In genomic region chr7:150311711-150312110, GRCh38 we compare ENCODE assay signal across 1 cellular context.
TF ChIP-seq lines count a peak whose summit lies in the region.

No MANE protein-coding gene starts in this region.

TF ChIP-seq in H1, 55 proteins besides CTCF, POLR2A, EP300 and RAD21:
- TF ChIP-seq PHF8 (conservative IDR thresholded peaks at IDR 0.05; ENCODE audit: low read depth, low read length), result no peak
- no peak for TF ChIP-seq BRCA1 (IDR thresholded peaks at IDR 0.05; ENCODE audit: low read depth, low read length)
- TF ChIP-seq CHD7 (IDR thresholded peaks at IDR 0.05; ENCODE audit: insufficient replicate concordance, low read length), result no peak
- TF ChIP-seq KDM1A (IDR thresholded peaks at IDR 0.05; ENCODE audit: borderline replicate concordance, low read length), result no peak
- no peak for TF ChIP-seq SUZ12 (IDR thresholded peaks at IDR 0.05; ENCODE audit: low read length)
- TF ChIP-seq HDAC2 (IDR thresholded peaks at IDR 0.05; ENCODE audit: borderline replicate concordance in 1 of 2, low read depth in 2 of 2, low read length in 2 of 2), result no peak
- TF ChIP-seq SIX5 (IDR thresholded peaks at IDR 0.05; ENCODE audit: low read depth, low read length), result no peak
- no peak for TF ChIP-seq HDAC6 (IDR thresholded peaks at IDR 0.05; ENCODE audit: low read depth, low read length)
- no peak for TF ChIP-seq SAP30 (IDR thresholded peaks at IDR 0.05; ENCODE audit: insufficient read depth, insufficient replicate concordance, low read length)
- TF ChIP-seq CBX5 (IDR thresholded peaks at IDR 0.05; ENCODE audit: low read depth, low read length), result no peak
- TF ChIP-seq E2F6 (IDR thresholded peaks at IDR 0.05), result no peak
- no peak for TF ChIP-seq ATF3 (IDR thresholded peaks at IDR 0.05; ENCODE audit: insufficient read depth, low read depth, low read length)
- no peak for TF ChIP-seq JUN (IDR thresholded peaks at IDR 0.05; ENCODE audit: low read depth, low read length)
- no peak for TF ChIP-seq BACH1 (IDR thresholded peaks at IDR 0.05; ENCODE audit: low read length)
